17 cellular contexts compared by ENCODE assay signal in the genomic region with DNA sequence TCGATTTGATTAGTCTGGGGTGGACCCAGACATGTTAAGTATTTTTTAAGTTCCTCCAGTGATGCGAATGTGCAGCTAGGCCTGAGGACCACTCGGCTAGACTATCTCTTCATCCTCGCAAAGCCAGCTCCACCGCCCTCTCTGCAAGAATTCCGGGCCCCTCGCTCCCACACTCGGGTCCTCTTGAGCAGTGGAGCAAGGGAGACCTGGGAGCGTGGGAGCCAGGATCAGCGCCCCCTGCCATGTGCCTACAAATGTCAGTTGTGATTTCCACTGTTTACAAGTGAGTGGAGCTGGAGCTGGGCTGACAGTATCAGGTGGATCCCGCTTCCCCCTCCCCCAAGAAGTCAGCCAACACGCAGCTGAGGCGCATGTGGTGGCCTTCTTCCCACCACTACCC. TPM values are rescaled to one million over a fixed set of nuclear protein-coding genes. Genes with fewer than 3 reads are reported as not detected.
DNase-seq lines count a peak whose midpoint lies in the region; ATAC-seq and TF ChIP-seq lines count a peak whose summit lies in the region.
"Had no signal": no experiment of that assay in that cellular context is flagged by ENCODE, and none has a peak within 500 bp of the region (broad histone marks: within the 10 kb centered on the region; RNA-seq: fewer than 3 reads in every experiment).

No MANE protein-coding gene starts in this region.

- WGBS in SK-N-SH (ENCODE audit: low lambda C conversion rate): 96% methylated on average over 12 of the region's 13 CpGs
- WGBS in ovary, 3 donors: 91 to 95% (median 91%) methylated on average over 13 of the region's 13 CpGs

- DNase-seq in SK-N-SH (peak; percentile 25), T-cell (no peak), neural crest cell (ENCODE audit: low read depth, low spot score) (no peak), ovary (no peak), immature natural killer cell (no peak)
- no peak for DNase-seq in effector memory CD8-positive, alpha-beta T cell
- no peak for DNase-seq in activated CD4-positive, alpha-beta T cell treated with anti-CD3 and anti-CD28 coated beads for 1 hour
- DNase-seq: DMS153, EL, MG63, NCI-H1092 treated with DMSO at 0.1 percent for 48 hours, NCI-H1694 treated with DMSO at 0.1 percent for 48 hours, PC-9 had no signal

- H2AFZ ChIP-seq in SK-N-SH (ENCODE audit: low read depth): no peak overlapping the region
- H2AFZ ChIP-seq: PC-9 had no signal

- intact Hi-C loops in ovary (cut with DNase I): loop anchor here in 2 of 4 donors (10.0 kb wide), 2 partner anchors 144 to 306 kb away; no protein-coding TSS in a partner anchor

- peaks cover 46 to 63% of the 10 kb centered on the region in 2 donors for H3K27me3 Mint-ChIP-seq in T-cell
- H3K27me3 Mint-ChIP-seq in effector memory CD8-positive, alpha-beta T cell: peaks cover 52 to 88% of the 10 kb centered on the region in 2 donors
- H3K27me3 Mint-ChIP-seq in neural crest cell (ENCODE audit: low read depth): peaks cover 64% of the 10 kb centered on the region
- H3K27me3 Mint-ChIP-seq in immature natural killer cell (ENCODE audit: low read depth in 3 of 3): peaks cover 18 to 31% (median 31%) of the 10 kb centered on the region in 3 donors

- H3K9me3 Mint-ChIP-seq in T-cell (no peaks in the 10 kb centered on the region), neural crest cell (no peaks in the 10 kb centered on the region), immature natural killer cell (no peaks in the 10 kb centered on the region)
- H3K9me3 Mint-ChIP-seq in effector memory CD8-positive, alpha-beta T cell: no peaks in the 10 kb centered on the region

- H3K4me3 ChIP-seq in SK-N-SH (ENCODE audit: low read depth in 2 of 2, low read length in 1 of 2) (no peak overlapping the region), ovary (no peak overlapping the region)
- H3K4me3 ChIP-seq: BLaER1 treated with 17β-estradiol and CSF1 and Interleukin-3, amounts not matched to agents 10 nM and 100 nM; MG63; PC-9 had no signal

- no peak for TF ChIP-seq CTCF in SK-N-SH (IDR thresholded peaks at IDR 0.05)
- no peak for TF ChIP-seq CTCF in neural crest cell (conservative IDR thresholded peaks at IDR 0.05)
- no peak for TF ChIP-seq CTCF in ovary (IDR thresholded peaks at IDR 0.05)

- H3K4me1 ChIP-seq in SK-N-SH (ENCODE audit: control insufficient read depth in 1 of 2, insufficient read depth in 2 of 2, low read depth in 1 of 2, low read length in 1 of 2) (peaks cover 0 to 6% of the 10 kb centered on the region in 2 experiments; a peak in 1 of 4 replicates), ovary (ENCODE audit: insufficient read depth) (peaks cover 4% of the 10 kb centered on the region)

- H3K9me3 ChIP-seq in SK-N-SH: no peaks in the 10 kb centered on the region
- no peaks in the 10 kb centered on the region for H3K9me3 ChIP-seq in ovary
- H3K9me3 ChIP-seq: MG63 had no signal

- H3K27ac Mint-ChIP-seq in T-cell: no peak overlapping the region
- no peak overlapping the region for H3K27ac Mint-ChIP-seq in effector memory CD8-positive, alpha-beta T cell
- no peak overlapping the region for H3K27ac Mint-ChIP-seq in neural crest cell (ENCODE audit: unreplicated experiment)
- no peak overlapping the region for H3K27ac Mint-ChIP-seq in immature natural killer cell

- no peaks in the 10 kb centered on the region for H3F3A ChIP-seq in SK-N-SH (replicated peaks; ENCODE audit: insufficient read depth)

- CTCF ChIA-PET in SK-N-SH (lab: Yijun Ruan, JAX): interaction anchor here (0.8 to 5.5 kb wide), 13 partner anchors 13 to 361 kb away, joined by 3 to 77 read pairs (median 9); no protein-coding TSS in a partner anchor
- CTCF ChIA-PET in T-cell (lab: Charles Lee): no interaction called here

- no peak overlapping the region for H3K27ac ChIP-seq in SK-N-SH (ENCODE audit: low read depth in 2 of 2, low read length in 1 of 2)
- no peak overlapping the region for H3K27ac ChIP-seq in ovary
- H3K27ac ChIP-seq: 22Rv1; BLaER1 treated with 17β-estradiol and CSF1 and Interleukin-3, amounts not matched to agents 10 nM and 100 nM; PC-9 had no signal

- TF ChIP-seq RAD21 in SK-N-SH (IDR thresholded peaks at IDR 0.05; ENCODE audit: low read length): no peak

- H3K4me2 ChIP-seq in SK-N-SH: no peak overlapping the region
- H3K4me2 ChIP-seq: PC-9 had no signal

- H3K9me2 ChIP-seq in SK-N-SH: no peaks in the 10 kb centered on the region

- no peak for ATAC-seq in SK-N-SH treated with all-trans-retinoic acid at 6 μM for 48 hours
- no peak for ATAC-seq in T-cell (replicated peaks in 1 of 4)
- no peak for ATAC-seq in effector memory CD8-positive, alpha-beta T cell (replicated peaks)

- H3K27me3 ChIP-seq in SK-N-SH (ENCODE audit: insufficient read depth) (no peaks in the 10 kb centered on the region), ovary (no peaks in the 10 kb centered on the region)

- H3K36me3 Mint-ChIP-seq in T-cell: no peaks in the 10 kb centered on the region
- peaks cover 5% of the 10 kb centered on the region for H3K36me3 Mint-ChIP-seq in effector memory CD8-positive, alpha-beta T cell (ENCODE audit: insufficient read depth)
- H3K36me3 Mint-ChIP-seq in neural crest cell (ENCODE audit: low read depth): no peaks in the 10 kb centered on the region
- H3K36me3 Mint-ChIP-seq in immature natural killer cell: peaks cover 0 to 7% (median 0%) of the 10 kb centered on the region in 3 donors

- H3K4me1 Mint-ChIP-seq in T-cell (peaks cover 13 to 15% (median 14%) of the 10 kb centered on the region in 3 donors), neural crest cell (no peaks in the 10 kb centered on the region), immature natural killer cell (peaks cover 9 to 10% of the 10 kb centered on the region in 2 donors)
- H3K4me1 Mint-ChIP-seq in effector memory CD8-positive, alpha-beta T cell (ENCODE audit: low read depth in 2 of 2): peaks cover 0 to 7% of the 10 kb centered on the region in 2 donors

- H4K20me1 ChIP-seq in SK-N-SH (ENCODE audit: insufficient read depth): no peaks in the 10 kb centered on the region

- POLR2A ChIA-PET in SK-N-SH (lab: Yijun Ruan, JAX) (no interaction called here), T-cell (lab: Charles Lee) (no interaction called here)

- no peak overlapping the region for H3K9ac ChIP-seq in SK-N-SH
- H3K9ac ChIP-seq: BLaER1 treated with 17β-estradiol and CSF1 and Interleukin-3, amounts not matched to agents 10 nM and 100 nM had no signal

- TF ChIP-seq EP300 in SK-N-SH (IDR thresholded peaks at IDR 0.05; ENCODE audit: borderline replicate concordance in 1 of 2, low read depth in 1 of 2, low read length in 1 of 2) (no peak), ovary (IDR thresholded peaks at IDR 0.05) (no peak)

- TF ChIP-seq POLR2A in ovary (IDR thresholded peaks at IDR 0.05): no peak

- no peaks in the 10 kb centered on the region for H3K79me2 ChIP-seq in SK-N-SH (ENCODE audit: insufficient read depth)

- H3K36me3 ChIP-seq in SK-N-SH (replicated peaks in 1 of 2; ENCODE audit: control insufficient read depth in 1 of 2, insufficient read depth in 2 of 2, low read length in 1 of 2) (no peaks in the 10 kb centered on the region), ovary (no peaks in the 10 kb centered on the region)
- H3K36me3 ChIP-seq: BLaER1 treated with 17β-estradiol and CSF1 and Interleukin-3, amounts not matched to agents 10 nM and 100 nM; MG63 had no signal

- H3K4me3 Mint-ChIP-seq in T-cell (peak overlapping the region in 2 of 3 donors; percentile 21 to 60), neural crest cell (peak overlapping the region; percentile 6), immature natural killer cell (no peak overlapping the region)
- H3K4me3 Mint-ChIP-seq in effector memory CD8-positive, alpha-beta T cell: peak overlapping the region; percentile 12 to 56

TF ChIP-seq in SK-N-SH, 30 proteins besides CTCF, POLR2A, EP300 and RAD21:
- TF ChIP-seq MEF2A (IDR thresholded peaks at IDR 0.05; ENCODE audit: borderline replicate concordance, low read depth) (no peak), RFX5 (IDR thresholded peaks at IDR 0.05; ENCODE audit: low read length) (no peak)
- TF ChIP-seq, protein P1, sequence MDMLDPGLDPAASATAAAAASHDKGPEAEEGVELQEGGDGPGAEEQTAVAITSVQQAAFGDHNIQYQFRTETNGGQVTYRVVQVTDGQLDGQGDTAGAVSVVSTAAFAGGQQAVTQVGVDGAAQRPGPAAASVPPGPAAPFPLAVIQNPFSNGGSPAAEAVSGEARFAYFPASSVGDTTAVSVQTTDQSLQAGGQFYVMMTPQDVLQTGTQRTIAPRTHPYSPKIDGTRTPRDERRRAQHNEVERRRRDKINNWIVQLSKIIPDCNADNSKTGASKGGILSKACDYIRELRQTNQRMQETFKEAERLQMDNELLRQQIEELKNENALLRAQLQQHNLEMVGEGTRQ (IDR thresholded peaks at IDR 0.05; ENCODE audit: borderline replicate concordance, low read depth, low read length): no peak

TF ChIP-seq in SK-N-SH treated with all-trans-retinoic acid at 6 μM for 48 hours, 23 proteins besides CTCF, POLR2A, EP300 and RAD21 (continues in another document):
- TF ChIP-seq, protein P2, sequence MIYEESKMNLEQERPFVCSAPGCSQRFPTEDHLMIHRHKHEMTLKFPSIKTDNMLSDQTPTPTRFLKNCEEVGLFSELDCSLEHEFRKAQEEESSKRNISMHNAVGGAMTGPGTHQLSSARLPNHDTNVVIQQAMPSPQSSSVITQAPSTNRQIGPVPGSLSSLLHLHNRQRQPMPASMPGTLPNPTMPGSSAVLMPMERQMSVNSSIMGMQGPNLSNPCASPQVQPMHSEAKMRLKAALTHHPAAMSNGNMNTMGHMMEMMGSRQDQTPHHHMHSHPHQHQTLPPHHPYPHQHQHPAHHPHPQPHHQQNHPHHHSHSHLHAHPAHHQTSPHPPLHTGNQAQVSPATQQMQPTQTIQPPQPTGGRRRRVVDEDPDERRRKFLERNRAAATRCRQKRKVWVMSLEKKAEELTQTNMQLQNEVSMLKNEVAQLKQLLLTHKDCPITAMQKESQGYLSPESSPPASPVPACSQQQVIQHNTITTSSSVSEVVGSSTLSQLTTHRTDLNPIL (CRISPR knock-in tag; IDR thresholded peaks at IDR 0.05; ENCODE audit: low read depth): no peak
- no peak for TF ChIP-seq ZNF8 (CRISPR knock-in tag; IDR thresholded peaks at IDR 0.05)

RNA-seq across cellular contexts. Expression of a gene that starts 6.7 kb away (rescaled TPM):
- polyA plus RNA-seq in SK-N-SH (2012; rRNA removed): not detected in 2 replicates
- polyA plus RNA-seq in SK-N-SH (2012; cell fraction: cytosol; rRNA removed): not detected in 2 replicates
- polyA plus RNA-seq in SK-N-SH (2012; cell fraction: nucleus; rRNA removed): 0.04 TPM in 1 of 2 replicates, not detected in the other
- under 1 TPM in 1 of 5 donors, not detected in 4; 0.19 TPM for total RNA-seq in T-cell
- not detected in 2 replicates for total RNA-seq in neural crest cell
- total RNA-seq in ovary: under 1 TPM in 1 of 7 donors, not detected in 6; 0.83 TPM
- not detected for polyA plus RNA-seq in ovary
- not detected for polyA plus RNA-seq in immature natural killer cell
- total RNA-seq: H4, PC-9 had no signal

RNA-seq across cellular contexts. Expression of a gene that starts 25.9 kb away (rescaled TPM):
- polyA plus RNA-seq in SK-N-SH (2012; rRNA removed) (31.6 and 33.1 TPM in 2 replicates), ovary (10 to 100 TPM in 1 of 2 donors, 1 to 10 TPM in 1; 7.0 to 13.2 TPM), immature natural killer cell (10 to 100 TPM in 1 of 3 donors, 1 to 10 TPM in 2; 1.6 to 18.8 (median 6.1) TPM)
- 10.2 and 17.6 TPM in 2 replicates for polyA plus RNA-seq in SK-N-SH (2012; cell fraction: cytosol; rRNA removed)
- polyA plus RNA-seq in SK-N-SH (2012; cell fraction: nucleus; rRNA removed): 71.6 and 84.7 TPM in 2 replicates
- total RNA-seq in T-cell (1 to 10 TPM; 3.1 to 6.4 (median 4.0) TPM), neural crest cell (25.8 and 26.2 TPM in 2 replicates), ovary (10 to 100 TPM in 5 of 7 donors, 1 to 10 TPM in 2; 3.0 to 82.2 (median 23.7) TPM)

Comparison
In these comparisons a context has a peak if more than half of its experiments do, and no peak if none do; other contexts are left out.
1. H3K4me3 Mint-ChIP-seq: peak in T-cell (2 of 3), effector memory CD8-positive, alpha-beta T cell (2 of 2) and neural crest cell (single experiment); none in immature natural killer cell (0 of 5).